8 cellular contexts compared by ENCODE assay signal in genomic region chr4:130563185-130563890, GRCh38.
DNase-seq lines count a peak whose midpoint lies in the region; ATAC-seq and TF ChIP-seq lines count a peak whose summit lies in the region.

No MANE protein-coding gene starts in this region.

- H3K27ac ChIP-seq in RWPE2 (ENCODE audit: poor library complexity, severe bottlenecking) (no peak overlapping the region), foreskin keratinocyte (no peak overlapping the region), parathyroid adenoma (no peak overlapping the region)

- no peaks in the 10 kb centered on the region for H3K27me3 ChIP-seq in RWPE2 (ENCODE audit: insufficient read depth, poor library complexity, severe bottlenecking)
- no peaks in the 10 kb centered on the region for H3K27me3 ChIP-seq in foreskin keratinocyte
- H3K27me3 ChIP-seq in parathyroid adenoma (ENCODE audit: control insufficient read depth, insufficient read depth, low read length) = no peaks in the 10 kb centered on the region

- DNase-seq in HK-2 (ENCODE audit: unreplicated experiment) = peak; percentile 61
- DNase-seq in RWPE2 (ENCODE audit: low spot score) = peak; percentile 55
- DNase-seq in foreskin keratinocyte = peak; percentile 40 to 66
- no peak for DNase-seq in NCI-H446 treated with DMSO at 0.1 percent for 48 hours (lab: John Stamatoyannopoulos, UW)
- no peak for DNase-seq in SW480 (ENCODE audit: low spot score)
- no peak for DNase-seq in activated effector memory CD4-positive, alpha-beta T cell treated with Interleukin-2 at 50 U/mL for 16 hours

- H3K4me2 ChIP-seq in parathyroid adenoma (ENCODE audit: low read length) = peak overlapping the region; percentile 67

- H3K36me3 ChIP-seq in RWPE2 (ENCODE audit: low read depth) (no peaks in the 10 kb centered on the region), parathyroid adenoma (ENCODE audit: control insufficient read depth, insufficient read depth, low read length) (no peaks in the 10 kb centered on the region)

- H3K9ac ChIP-seq in parathyroid adenoma = no peak overlapping the region

- no peaks in the 10 kb centered on the region for H3K79me2 ChIP-seq in parathyroid adenoma

- H3K4me1 ChIP-seq in RWPE2 (ENCODE audit: insufficient read depth, poor library complexity, severe bottlenecking) (no peaks in the 10 kb centered on the region), foreskin keratinocyte (no peaks in the 10 kb centered on the region), parathyroid adenoma (no peaks in the 10 kb centered on the region)

- no peak overlapping the region for H2AFZ ChIP-seq in parathyroid adenoma

- ATAC-seq in RWPE2 (ENCODE audit: low read depth) (peak; percentile 93), foreskin keratinocyte (peak; percentile 94), GM18502 (IDR thresholded peaks at IDR 0.05; ENCODE audit: poor library complexity, unreplicated experiment) (no peak)

- H3K9me3 ChIP-seq in RWPE2 (ENCODE audit: severe bottlenecking) = no peaks in the 10 kb centered on the region
- H3K9me3 ChIP-seq in parathyroid adenoma (ENCODE audit: control insufficient read depth, low read length) = no peaks in the 10 kb centered on the region

- H3K4me3 ChIP-seq in RWPE2 (ENCODE audit: severe bottlenecking) = peak overlapping the region; percentile 14
- H3K4me3 ChIP-seq in parathyroid adenoma (ENCODE audit: low read depth, low read length) = no peak overlapping the region

- TF ChIP-seq CTCF in RWPE2 (IDR thresholded peaks at IDR 0.05; ENCODE audit: poor library complexity, severe bottlenecking) = peak; percentile 72
- peak; percentile 69 for TF ChIP-seq CTCF in foreskin keratinocyte (conservative IDR thresholded peaks at IDR 0.05)
- TF ChIP-seq CTCF in parathyroid adenoma (IDR thresholded peaks at IDR 0.05) = no peak

Comparison
In these comparisons a context has a peak if more than half of its experiments do, and no peak if none do; other contexts are left out.
1. DNase-seq: peak in HK-2 (single experiment), RWPE2 (single experiment) and foreskin keratinocyte (2 of 2); none in NCI-H446 treated with DMSO at 0.1 percent for 48 hours (single experiment), SW480 (single experiment) and activated effector memory CD4-positive, alpha-beta T cell treated with Interleukin-2 at 50 U/mL for 16 hours (single experiment).